18 cellular contexts compared by ENCODE assay signal in genomic region chr6:123811378-123811777, GRCh38. TPM values are rescaled to one million over a fixed set of nuclear protein-coding genes. Genes with fewer than 3 reads are reported as not detected.
"Had no signal": no experiment of that assay in that cellular context is flagged by ENCODE, and none has a peak within 500 bp of the region (broad histone marks: within the 10 kb centered on the region; RNA-seq: fewer than 3 reads in every experiment).

No MANE protein-coding gene starts in this region.

- DNase-seq: esophagus squamous epithelium; foreskin fibroblast; glutamatergic neuron; islet precursor cell; left ventricle myocardium inferior; lower lobe of right lung; natural killer cell; ovary; right cardiac atrium; small intestine; stimulated activated CD4-positive, alpha-beta T cell treated with anti-CD3 and anti-CD28 coated beads, Interleukin-12 subunit alpha, Interleukin-12 subunit beta, amount 100 ng/mL, for 4 hours; stimulated activated naive CD4-positive, alpha-beta T cell; stomach; tibial artery; upper lobe of right lung had no signal

- ATAC-seq: gastroesophageal sphincter, lower lobe of right lung, natural killer cell, right cardiac atrium, upper lobe of right lung had no signal

- H3K27ac ChIP-seq: esophagus squamous epithelium, gastroesophageal sphincter, left ventricle myocardium inferior, lower lobe of right lung, ovary, stomach, suprapubic skin, tibial artery, upper lobe of right lung, vagina had no signal

RNA-seq across cellular contexts. Expression of gene NKAIN2, which starts 7.7 kb away (rescaled TPM):
- total RNA-seq: upper lobe of right lung, vagina had no signal
